In genomic region chr6:10528170-10528981, GRCh38 we compare ENCODE assay signal across 1 cellular context.
TF ChIP-seq lines count a peak whose summit lies in the region.

No MANE protein-coding gene starts in this region.

TF ChIP-seq in HepG2, 621 proteins besides CTCF, POLR2A, EP300 and RAD21 (continued from another document and continues in another):
- TF ChIP-seq ARID5B (CRISPR knock-in tag; IDR thresholded peaks at IDR 0.05) (peak; percentile 75; the same call in 1 of the 2 replicates), SNAPC2 (CRISPR knock-in tag; IDR thresholded peaks at IDR 0.05) (peak; percentile 54; the same call in 1 of the 2 replicates), ZMYM3 (CRISPR knock-in tag; IDR thresholded peaks at IDR 0.05) (no peak), ZFP36L1 (CRISPR knock-in tag; IDR thresholded peaks at IDR 0.05) (0 out of 2 replicates have a peak, but pooled peaks have one; percentile 56), NR2F2 (IDR thresholded peaks at IDR 0.05; ENCODE audit: borderline replicate concordance, low read depth) (0 out of 2 replicates have a peak, but pooled peaks have one; percentile 29), ZMAT3 (CRISPR knock-in tag; conservative IDR thresholded peaks at IDR 0.05) (peak; percentile 81), TRAFD1 (CRISPR knock-in tag; IDR thresholded peaks at IDR 0.05; ENCODE audit: borderline replicate concordance) (no peak), LCORL (IDR thresholded peaks at IDR 0.05) (no peak), LCORL (CRISPR knock-in tag; IDR thresholded peaks at IDR 0.05) (peak; percentile 57), KDM6A (CRISPR knock-in tag; IDR thresholded peaks at IDR 0.05; ENCODE audit: low read depth) (0 out of 2 replicates have a peak, but pooled peaks have one; percentile 12), MXD4 (CRISPR knock-in tag; IDR thresholded peaks at IDR 0.05) (peak; percentile 42; the same call in 1 of the 2 replicates), HDAC2 (CRISPR knock-in tag; IDR thresholded peaks at IDR 0.05) (peak; percentile 74; the same call in 1 of the 2 replicates), MAX (IDR thresholded peaks at IDR 0.05) (peak; percentile 42; the same call in 1 of the 2 replicates), ZNF331 (CRISPR knock-in tag; IDR thresholded peaks at IDR 0.05) (peak; percentile 74), SMAD9 (CRISPR knock-in tag; IDR thresholded peaks at IDR 0.05) (no peak), ZNF609 (CRISPR knock-in tag; IDR thresholded peaks at IDR 0.05; ENCODE audit: borderline replicate concordance) (no peak), FOXA1 (IDR thresholded peaks at IDR 0.05) (no peak), FOXA1 (CRISPR knock-in tag; IDR thresholded peaks at IDR 0.05) (peak; percentile 40; the same call in 1 of the 2 replicates), HMG20A (CRISPR knock-in tag; IDR thresholded peaks at IDR 0.05; ENCODE audit: borderline replicate concordance) (no peak; the same call in 1 of the 2 replicates), TARDBP (CRISPR knock-in tag; IDR thresholded peaks at IDR 0.05) (peak; percentile 60; the same call in 1 of the 2 replicates), MED8 (CRISPR knock-in tag; IDR thresholded peaks at IDR 0.05; ENCODE audit: insufficient replicate concordance) (peak; percentile 23), TCF12 (IDR thresholded peaks at IDR 0.05) (no peak), TCF12 (CRISPR knock-in tag; IDR thresholded peaks at IDR 0.05) (0 out of 2 replicates have a peak, but pooled peaks have one; percentile 48), SNAI1 (CRISPR knock-in tag; IDR thresholded peaks at IDR 0.05; ENCODE audit: borderline replicate concordance) (peak; percentile 73; the same call in 1 of the 2 replicates), CCAR2 (optimal IDR thresholded peaks at IDR 0.05; ENCODE audit: low read depth, low read length) (no peak), SP140L (CRISPR knock-in tag; IDR thresholded peaks at IDR 0.05; ENCODE audit: borderline replicate concordance) (no peak), HMGXB3 (CRISPR knock-in tag; IDR thresholded peaks at IDR 0.05; ENCODE audit: borderline replicate concordance) (peak; percentile 41; the same call in 1 of the 2 replicates), HDAC6 (IDR thresholded peaks at IDR 0.05; ENCODE audit: low read depth, low read length) (no peak), ZNF441 (CRISPR knock-in tag; IDR thresholded peaks at IDR 0.05; ENCODE audit: borderline replicate concordance) (peak; percentile 32; the same call in 1 of the 2 replicates), ZSCAN9 (CRISPR knock-in tag; IDR thresholded peaks at IDR 0.05; ENCODE audit: borderline replicate concordance) (peak; percentile 74; the same call in 1 of the 2 replicates), ARID4A (CRISPR knock-in tag; IDR thresholded peaks at IDR 0.05; ENCODE audit: borderline replicate concordance) (peak; percentile 66; the same call in 1 of the 2 replicates), ZFP36 (IDR thresholded peaks at IDR 0.05; ENCODE audit: borderline replicate concordance, low read depth, low read length, partially characterized antibody) (no peak), POGZ (CRISPR knock-in tag; IDR thresholded peaks at IDR 0.05) (peak; percentile 45; the same call in 1 of the 2 replicates), ZSCAN31 (CRISPR knock-in tag; IDR thresholded peaks at IDR 0.05; ENCODE audit: low read depth) (no peak), ARNT2 (CRISPR knock-in tag; IDR thresholded peaks at IDR 0.05; ENCODE audit: low read depth) (no peak), THAP7 (CRISPR knock-in tag; IDR thresholded peaks at IDR 0.05) (peak; percentile 73)
